20 cellular contexts compared by ENCODE assay signal in the genomic region with DNA sequence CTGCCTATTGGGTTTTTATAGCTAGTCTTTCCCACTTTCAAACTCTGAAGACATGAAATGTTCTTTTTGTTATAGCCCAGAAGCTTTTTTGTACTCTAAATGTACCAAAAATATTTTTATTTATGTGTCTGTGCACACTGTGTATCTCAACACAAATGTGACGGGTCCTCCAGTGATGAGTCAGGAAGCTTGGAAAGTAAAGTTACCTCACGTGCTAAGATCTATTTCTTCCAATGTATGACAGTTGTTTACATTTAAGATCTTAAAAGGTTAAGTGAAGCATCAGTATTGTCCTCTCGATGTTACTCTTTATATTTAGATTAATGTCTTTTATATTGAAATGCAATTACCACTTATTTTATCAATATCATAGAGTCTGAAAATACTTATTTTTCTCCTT. TPM values are rescaled to one million over a fixed set of nuclear protein-coding genes. Genes with fewer than 3 reads are reported as not detected.
DNase-seq lines count a peak whose midpoint lies in the region; ATAC-seq and TF ChIP-seq lines count a peak whose summit lies in the region.
"Had no signal": no experiment of that assay in that cellular context is flagged by ENCODE, and none has a peak within 500 bp of the region (broad histone marks: within the 10 kb centered on the region; RNA-seq: fewer than 3 reads in every experiment).

No MANE protein-coding gene starts in this region.

- no peak for ATAC-seq in HG03108 (IDR thresholded peaks at IDR 0.05; ENCODE audit: unreplicated experiment)
- ATAC-seq: A549 had no signal

- no peaks in the 10 kb centered on the region for H3K4me1 ChIP-seq in breast epithelium
- H3K4me1 ChIP-seq: A549; BE2C; BLaER1 treated with 17β-estradiol and CSF1 and Interleukin-3, amounts not matched to agents 10 nM and 100 nM had no signal

- peak; percentile 19 for DNase-seq in ELR (ENCODE audit: low read depth)
- no peak for DNase-seq in WERI-Rb-1
- DNase-seq in fibroblast of mammary gland (ENCODE audit: low read depth): peak; percentile 11
- DNase-seq in LoVo (ENCODE audit: low spot score): no peak
- DNase-seq in activated naive CD4-positive, alpha-beta T cell treated with anti-CD3 and anti-CD28 coated beads, Interleukin-2, amount 10 ng/mL, durations not matched to agents 7 days and 5 days: no peak
- no peak for DNase-seq in breast epithelium (ENCODE audit: low spot score in 2 of 2)
- DNase-seq: 8988T; ACHN; AML-193; BE2C; CD4-positive, alpha-beta T cell; CD8-positive, alpha-beta memory T cell; DMS53; DMS79 treated with DMSO at 0.1 percent for 48 hours; GOT3 had no signal

- no peaks in the 10 kb centered on the region for H3K36me3 Mint-ChIP-seq in activated naive CD4-positive, alpha-beta T cell treated with anti-CD3 and anti-CD28 coated beads, Interleukin-2, amount 10 ng/mL, durations not matched to agents 7 days and 5 days
- H3K36me3 Mint-ChIP-seq: CD14-positive monocyte; CD8-positive, alpha-beta memory T cell had no signal

- H3K4me3 Mint-ChIP-seq in activated naive CD4-positive, alpha-beta T cell treated with anti-CD3 and anti-CD28 coated beads, Interleukin-2, amount 10 ng/mL, durations not matched to agents 7 days and 5 days: no peak overlapping the region
- H3K4me3 Mint-ChIP-seq: CD14-positive monocyte; CD4-positive, alpha-beta T cell; CD8-positive, alpha-beta memory T cell had no signal

- peaks cover 5% of the 10 kb centered on the region for H3K27me3 Mint-ChIP-seq in activated naive CD4-positive, alpha-beta T cell treated with anti-CD3 and anti-CD28 coated beads, Interleukin-2, amount 10 ng/mL, durations not matched to agents 7 days and 5 days

- no peaks in the 10 kb centered on the region for H3K4me1 Mint-ChIP-seq in activated naive CD4-positive, alpha-beta T cell treated with anti-CD3 and anti-CD28 coated beads, Interleukin-2, amount 10 ng/mL, durations not matched to agents 7 days and 5 days
- H3K4me1 Mint-ChIP-seq: CD14-positive monocyte; CD8-positive, alpha-beta memory T cell had no signal

- H3K9me3 Mint-ChIP-seq in activated naive CD4-positive, alpha-beta T cell treated with anti-CD3 and anti-CD28 coated beads, Interleukin-2, amount 10 ng/mL, durations not matched to agents 7 days and 5 days: peaks cover 8% of the 10 kb centered on the region

- H3K27ac ChIP-seq in WERI-Rb-1 (peak overlapping the region; percentile 86), breast epithelium (no peak overlapping the region)
- H3K27ac ChIP-seq: A549; BLaER1 treated with 17β-estradiol and CSF1 and Interleukin-3, amounts not matched to agents 10 nM and 100 nM had no signal

- peak overlapping the region; percentile 8; the same call in 1 of the 2 replicates for H3K4me3 ChIP-seq in WERI-Rb-1 (ENCODE audit: low read depth, low read length)
- no peak overlapping the region for H3K4me3 ChIP-seq in fibroblast of mammary gland (ENCODE audit: control insufficient read depth, low read depth, low read length)
- no peak overlapping the region for H3K4me3 ChIP-seq in breast epithelium
- H3K4me3 ChIP-seq: A549; BLaER1 treated with 17β-estradiol and CSF1 and Interleukin-3, amounts not matched to agents 10 nM and 100 nM; HAP-1 had no signal

- H3K9me3 ChIP-seq in WERI-Rb-1 (ENCODE audit: severe bottlenecking) (peaks cover 12% of the 10 kb centered on the region), breast epithelium (peaks cover 0 to 11% of the 10 kb centered on the region in 2 donors)
- H3K9me3 ChIP-seq: A549, BE2C had no signal

- no peak overlapping the region for H3K27ac Mint-ChIP-seq in activated naive CD4-positive, alpha-beta T cell treated with anti-CD3 and anti-CD28 coated beads, Interleukin-2, amount 10 ng/mL, durations not matched to agents 7 days and 5 days
- H3K27ac Mint-ChIP-seq: CD14-positive monocyte; CD4-positive, alpha-beta T cell; CD8-positive, alpha-beta memory T cell had no signal

- intact Hi-C loops in breast epithelium (cut with DNase I; ENCODE audit: low total_unique reads): no loop called here

- no peak for TF ChIP-seq POLR2A in breast epithelium (IDR thresholded peaks at IDR 0.05)

- H3K36me3 ChIP-seq in WERI-Rb-1: peaks cover 2% of the 10 kb centered on the region; the same call in 1 of the 2 replicates
- no peaks in the 10 kb centered on the region for H3K36me3 ChIP-seq in breast epithelium
- H3K36me3 ChIP-seq: BE2C; BLaER1 treated with 17β-estradiol and CSF1 and Interleukin-3, amounts not matched to agents 10 nM and 100 nM; HAP-1 had no signal

- no peak for TF ChIP-seq CTCF in WERI-Rb-1 (IDR thresholded peaks at IDR 0.05; ENCODE audit: low read depth, low read length)
- no peak for TF ChIP-seq CTCF in fibroblast of mammary gland (conservative IDR thresholded peaks at IDR 0.05; ENCODE audit: control insufficient read depth, insufficient read depth, low read depth, low read length)
- no peak for TF ChIP-seq CTCF in breast epithelium (IDR thresholded peaks at IDR 0.05)

- no peaks in the 10 kb centered on the region for H3K27me3 ChIP-seq in WERI-Rb-1 (ENCODE audit: insufficient read depth, low read depth, severe bottlenecking)
- H3K27me3 ChIP-seq in breast epithelium: no peaks in the 10 kb centered on the region
- H3K27me3 ChIP-seq: BE2C; BLaER1 treated with 17β-estradiol and CSF1 and Interleukin-3, amounts not matched to agents 10 nM and 100 nM had no signal

- CTCF ChIA-PET in activated naive CD4-positive, alpha-beta T cell treated with anti-CD3 and anti-CD28 coated beads, Interleukin-2, amount 10 ng/mL, durations not matched to agents 7 days and 5 days (lab: Charles Lee): no interaction called here

RNA-seq across cellular contexts. Expression of gene PRSS12, which starts 29.1 kb away (rescaled TPM):
- 1 to 10 TPM in 2 of 3 donors, under 1 TPM in 1; 0.64 to 3.6 (median 2.2) TPM for total RNA-seq in breast epithelium
- total RNA-seq: CD4-positive, alpha-beta T cell; CD8-positive, alpha-beta memory T cell had no signal

Comparison
In these comparisons a context has a peak if more than half of its experiments do, and no peak if none do; other contexts are left out.
1. DNase-seq: peak in ELR (single experiment) and fibroblast of mammary gland (single experiment); none in WERI-Rb-1 (single experiment), LoVo (single experiment), activated naive CD4-positive, alpha-beta T cell treated with anti-CD3 and anti-CD28 coated beads, Interleukin-2, amount 10 ng/mL, durations not matched to agents 7 days and 5 days (single experiment) and breast epithelium (0 of 2).